ENCODE assay signal across 15 cellular contexts in genomic region chr11:81756864-81757595, GRCh38.
DNase-seq lines count a peak whose midpoint lies in the region; ATAC-seq and TF ChIP-seq lines count a peak whose summit lies in the region.
"Had no signal": no experiment of that assay in that cellular context is flagged by ENCODE, and none has a peak within 500 bp of the region (broad histone marks: within the 10 kb centered on the region; RNA-seq: fewer than 3 reads in every experiment).

No MANE protein-coding gene starts in this region.

- H3K27me3 Mint-ChIP-seq in activated naive CD8-positive, alpha-beta T cell treated with anti-CD3 and anti-CD28 coated beads, Interleukin-2, amount 10 ng/mL, durations not matched to agents 7 days and 5 days, result peaks cover 12% of the 10 kb centered on the region
- H3K27me3 Mint-ChIP-seq in activated naive CD8-positive, alpha-beta T cell treated with anti-CD3 and anti-CD28 coated beads, Interleukin-2, amount 50 U/mL, for 24 hours, result peaks cover 8% of the 10 kb centered on the region
- no peaks in the 10 kb centered on the region for H3K27me3 Mint-ChIP-seq in CD14-positive monocyte (ENCODE audit: low read depth in 3 of 3)
- H3K27me3 Mint-ChIP-seq in WTC11 (ENCODE audit: low read depth), result no peaks in the 10 kb centered on the region
- H3K27me3 Mint-ChIP-seq: CD4-positive, CD25-positive, alpha-beta regulatory T cell had no signal

- TF ChIP-seq CTCF in CD14-positive monocyte (IDR thresholded peaks at IDR 0.05) (peak; percentile 29), WTC11 (IDR thresholded peaks at IDR 0.05) (no peak)

- intact Hi-C loops in CD14-positive monocyte (cut with micrococcal nuclease), result no loop called here
- intact Hi-C loops in left colon (cut with DNase I, micrococcal nuclease), result no loop called here

- no peak for ATAC-seq in activated naive CD8-positive, alpha-beta T cell treated with anti-CD3 and anti-CD28 coated beads, Interleukin-2, amount 10 ng/mL, durations not matched to agents 7 days and 5 days (ENCODE audit: low read depth)
- no peak for ATAC-seq in activated naive CD8-positive, alpha-beta T cell treated with anti-CD3 and anti-CD28 coated beads, Interleukin-2, amount 50 U/mL, for 24 hours
- no peak for ATAC-seq in WTC11
- no peak for ATAC-seq in HG02938 (IDR thresholded peaks at IDR 0.05; ENCODE audit: unreplicated experiment)
- ATAC-seq in HG03439 (IDR thresholded peaks at IDR 0.05; ENCODE audit: unreplicated experiment), result no peak
- no peak for ATAC-seq in left colon
- ATAC-seq: CD8-positive, alpha-beta T cell had no signal

- peak overlapping the region; percentile 31 for H3K27ac Mint-ChIP-seq in activated naive CD8-positive, alpha-beta T cell treated with anti-CD3 and anti-CD28 coated beads, Interleukin-2, amount 10 ng/mL, durations not matched to agents 7 days and 5 days
- H3K27ac Mint-ChIP-seq in activated naive CD8-positive, alpha-beta T cell treated with anti-CD3 and anti-CD28 coated beads, Interleukin-2, amount 50 U/mL, for 24 hours, result no peak overlapping the region
- no peak overlapping the region for H3K27ac Mint-ChIP-seq in CD14-positive monocyte
- H3K27ac Mint-ChIP-seq in WTC11, result no peak overlapping the region
- H3K27ac Mint-ChIP-seq: CD4-positive, CD25-positive, alpha-beta regulatory T cell; CD8-positive, alpha-beta T cell had no signal

- no peaks in the 10 kb centered on the region for H3K36me3 Mint-ChIP-seq in activated naive CD8-positive, alpha-beta T cell treated with anti-CD3 and anti-CD28 coated beads, Interleukin-2, amount 10 ng/mL, durations not matched to agents 7 days and 5 days
- H3K36me3 Mint-ChIP-seq in activated naive CD8-positive, alpha-beta T cell treated with anti-CD3 and anti-CD28 coated beads, Interleukin-2, amount 50 U/mL, for 24 hours (ENCODE audit: low read depth), result no peaks in the 10 kb centered on the region
- H3K36me3 Mint-ChIP-seq in CD14-positive monocyte (no peaks in the 10 kb centered on the region), WTC11 (no peaks in the 10 kb centered on the region)
- H3K36me3 Mint-ChIP-seq: CD4-positive, CD25-positive, alpha-beta regulatory T cell; CD8-positive, alpha-beta T cell had no signal

- no peaks in the 10 kb centered on the region for H3K4me1 Mint-ChIP-seq in activated naive CD8-positive, alpha-beta T cell treated with anti-CD3 and anti-CD28 coated beads, Interleukin-2, amount 10 ng/mL, durations not matched to agents 7 days and 5 days
- H3K4me1 Mint-ChIP-seq in activated naive CD8-positive, alpha-beta T cell treated with anti-CD3 and anti-CD28 coated beads, Interleukin-2, amount 50 U/mL, for 24 hours, result no peaks in the 10 kb centered on the region
- H3K4me1 Mint-ChIP-seq in CD14-positive monocyte, result no peaks in the 10 kb centered on the region
- no peaks in the 10 kb centered on the region for H3K4me1 Mint-ChIP-seq in WTC11

- DNase-seq in activated naive CD8-positive, alpha-beta T cell treated with anti-CD3 and anti-CD28 coated beads, Interleukin-2, amount 10 ng/mL, durations not matched to agents 7 days and 5 days, result no peak
- no peak for DNase-seq in activated naive CD8-positive, alpha-beta T cell treated with anti-CD3 and anti-CD28 coated beads, Interleukin-2, amount 50 U/mL, for 24 hours
- DNase-seq in CD14-positive monocyte (ENCODE audit: low spot score) (no peak), WTC11 (ENCODE audit: low spot score) (no peak), left colon (no peak)
- DNase-seq: 8988T; ACHN; Caco-2; Calu3; CD4-positive, CD25-positive, alpha-beta regulatory T cell; CD8-positive, alpha-beta T cell; DMS79 treated with DMSO at 0.1 percent for 48 hours; GF-D8 had no signal

- POLR2A ChIA-PET in activated naive CD8-positive, alpha-beta T cell treated with anti-CD3 and anti-CD28 coated beads, Interleukin-2, amount 10 ng/mL, durations not matched to agents 7 days and 5 days (lab: Charles Lee), result no interaction called here
- POLR2A ChIA-PET in WTC11 (lab: Charles Lee), result no interaction called here

- H3K9me3 Mint-ChIP-seq in activated naive CD8-positive, alpha-beta T cell treated with anti-CD3 and anti-CD28 coated beads, Interleukin-2, amount 10 ng/mL, durations not matched to agents 7 days and 5 days, result no peaks in the 10 kb centered on the region
- H3K9me3 Mint-ChIP-seq in activated naive CD8-positive, alpha-beta T cell treated with anti-CD3 and anti-CD28 coated beads, Interleukin-2, amount 50 U/mL, for 24 hours, result no peaks in the 10 kb centered on the region
- H3K9me3 Mint-ChIP-seq in CD14-positive monocyte, result peaks cover 0 to under 1% (median 0%) of the 10 kb centered on the region in 7 donors
- no peaks in the 10 kb centered on the region for H3K9me3 Mint-ChIP-seq in WTC11
- H3K9me3 Mint-ChIP-seq: CD4-positive, CD25-positive, alpha-beta regulatory T cell; CD8-positive, alpha-beta T cell had no signal

- H3K4me3 Mint-ChIP-seq in activated naive CD8-positive, alpha-beta T cell treated with anti-CD3 and anti-CD28 coated beads, Interleukin-2, amount 10 ng/mL, durations not matched to agents 7 days and 5 days, result no peak overlapping the region
- H3K4me3 Mint-ChIP-seq in activated naive CD8-positive, alpha-beta T cell treated with anti-CD3 and anti-CD28 coated beads, Interleukin-2, amount 50 U/mL, for 24 hours, result no peak overlapping the region
- H3K4me3 Mint-ChIP-seq in CD14-positive monocyte (no peak overlapping the region), WTC11 (no peak overlapping the region)
- H3K4me3 Mint-ChIP-seq: CD4-positive, CD25-positive, alpha-beta regulatory T cell; CD8-positive, alpha-beta T cell had no signal

- CTCF ChIA-PET in WTC11 (lab: Charles Lee), result no interaction called here

TF ChIP-seq in WTC11, 78 proteins besides CTCF, POLR2A, EP300 and RAD21:
- no peak for TF ChIP-seq MXD4 (CRISPR knock-in tag; IDR thresholded peaks at IDR 0.05; ENCODE audit: borderline replicate concordance)
- TF ChIP-seq ZNF512 (CRISPR knock-in tag; IDR thresholded peaks at IDR 0.05; ENCODE audit: borderline replicate concordance), result 0 out of 2 replicates have a peak, but pooled peaks have one; percentile 65
